24 cellular contexts compared by ENCODE assay signal in genomic region chr21:41226853-41227252, GRCh38.
"Had no signal": no experiment of that assay in that cellular context is flagged by ENCODE, and none has a peak within 500 bp of the region (broad histone marks: within the 10 kb centered on the region; RNA-seq: fewer than 3 reads in every experiment).

No MANE protein-coding gene starts in this region.

- DNase-seq: activated CD4-positive, alpha-beta T cell treated with anti-CD3 and anti-CD28 coated beads for 48 hours; activated CD4-positive, alpha-beta T cell treated with anti-CD3 and anti-CD28 coated beads, Interleukin-2, amount 50 U/mL, for 4 hours; activated CD4-positive, CD25-positive, alpha-beta regulatory T cell treated with anti-CD3 and anti-CD28 coated beads, Interleukin-2, amount 50 U/mL, for 72 hours; activated CD8-positive, alpha-beta memory T cell treated with anti-CD3 and anti-CD28 coated beads, Interleukin-2, amount 50 U/mL, for 48 hours; activated naive CD4-positive, alpha-beta T cell treated with anti-CD3 and anti-CD28 coated beads, Interleukin-2, amount 50 U/mL, for 16 hours; activated naive CD8-positive, alpha-beta T cell treated with anti-CD3 and anti-CD28 coated beads, Interleukin-2, amount 50 U/mL, for 24 hours; activated T-cell treated with anti-CD3 and anti-CD28 coated beads, Interleukin-2, amount 50 U/mL, for 1 hour; amniotic stem cell; body of pancreas; NCI-H1105 treated with DMSO at 0.1 percent for 48 hours; NCI-H146; NCI-H1930; NCI-H2171 treated with DMSO at 0.1 percent for 48 hours; NCI-H226; NCI-H69; NK-92 treated with Interleukin-12 subunit alpha and Interleukin-12 subunit beta, amount 100 ng/mL, for 24 hours; OCI-M1; RPMI8226; SHP77 had no signal

- H3K27ac Mint-ChIP-seq: activated naive CD8-positive, alpha-beta T cell treated with anti-CD3 and anti-CD28 coated beads, Interleukin-2, amount 50 U/mL, for 24 hours; T-helper 1 cell treated with Interleukin-12 subunit alpha and Interleukin-12 subunit beta and Interleukin-4 antibody, amounts not matched to agents 30 μg/mL and 1 μg/mL, for 36 hours; WTC11 had no signal

- H3K27me3 Mint-ChIP-seq: activated naive CD8-positive, alpha-beta T cell treated with anti-CD3 and anti-CD28 coated beads, Interleukin-2, amount 50 U/mL, for 24 hours had no signal

- H3K4me1 Mint-ChIP-seq: central memory CD8-positive, alpha-beta T cell had no signal

- ATAC-seq: activated CD8-positive, alpha-beta T cell treated with anti-CD3 and anti-CD28 coated beads, Interleukin-2, amount 10 ng/mL, durations not matched to agents 7 days and 5 days; body of pancreas; Panc1; WTC11 had no signal

- H3K9me3 Mint-ChIP-seq: activated naive CD8-positive, alpha-beta T cell treated with anti-CD3 and anti-CD28 coated beads, Interleukin-2, amount 50 U/mL, for 24 hours; central memory CD8-positive, alpha-beta T cell; T-helper 1 cell treated with Interleukin-12 subunit alpha and Interleukin-12 subunit beta and Interleukin-4 antibody, amounts not matched to agents 30 μg/mL and 1 μg/mL, for 36 hours had no signal

- H3K4me3 Mint-ChIP-seq: activated CD8-positive, alpha-beta T cell treated with anti-CD3 and anti-CD28 coated beads, Interleukin-2, amount 10 ng/mL, durations not matched to agents 7 days and 5 days; activated naive CD8-positive, alpha-beta T cell treated with anti-CD3 and anti-CD28 coated beads, Interleukin-2, amount 50 U/mL, for 24 hours; central memory CD8-positive, alpha-beta T cell; T-helper 1 cell treated with Interleukin-12 subunit alpha and Interleukin-12 subunit beta and Interleukin-4 antibody, amounts not matched to agents 30 μg/mL and 1 μg/mL, for 36 hours; WTC11 had no signal
